In the genomic region with DNA sequence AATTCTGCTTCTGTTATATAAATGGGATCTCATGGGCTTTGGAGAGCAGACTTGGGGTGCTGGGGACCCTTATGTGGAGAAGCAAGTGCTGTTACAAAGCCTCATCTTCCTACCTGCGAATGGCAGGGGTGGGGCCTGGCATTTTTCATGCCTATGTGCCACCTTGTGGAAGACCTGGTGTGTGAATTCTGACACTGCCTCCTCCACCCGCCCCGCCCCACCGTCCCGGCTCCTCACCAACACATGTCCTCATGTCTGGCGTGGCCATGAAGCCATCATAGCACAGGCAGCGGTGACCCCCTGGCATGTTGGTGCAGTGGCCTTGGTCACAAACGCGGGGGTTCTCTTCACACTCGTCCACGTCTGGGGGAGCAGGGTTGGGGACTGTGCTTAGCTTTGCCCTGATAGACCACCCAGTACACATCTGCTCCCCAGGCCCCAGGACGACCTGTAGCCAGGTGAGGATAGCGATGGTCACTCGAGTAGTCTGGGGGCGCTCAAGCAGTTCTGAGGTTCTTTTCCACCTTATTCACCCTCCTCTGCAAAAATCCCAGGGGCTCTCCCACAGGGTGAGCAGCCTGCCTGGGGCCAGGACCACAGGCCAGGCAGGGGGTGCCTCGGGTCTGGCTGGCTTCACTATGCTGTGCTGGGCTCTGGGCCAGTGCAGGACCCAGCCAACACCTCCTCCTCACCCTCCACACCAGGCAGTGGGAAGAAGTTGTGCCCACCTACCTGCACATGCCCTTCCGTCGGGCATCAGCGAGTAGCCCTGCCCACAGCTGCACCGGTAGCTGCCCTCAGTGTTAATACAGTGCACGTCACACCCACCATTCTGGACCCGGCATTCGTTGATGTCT, we compare ENCODE assay signal across 30 cellular contexts. TPM values are rescaled to one million over a fixed set of nuclear protein-coding genes. Genes with fewer than 3 reads are reported as not detected.
DNase-seq lines count a peak whose midpoint lies in the region; ATAC-seq and TF ChIP-seq lines count a peak whose summit lies in the region.
"Had no signal": no experiment of that assay in that cellular context is flagged by ENCODE, and none has a peak within 500 bp of the region (broad histone marks: within the 10 kb centered on the region; RNA-seq: fewer than 3 reads in every experiment).

No MANE protein-coding gene starts in this region.

- no peaks in the 10 kb centered on the region for H3K4me1 ChIP-seq in OCI-LY7 (ENCODE audit: insufficient read depth, low read length, poor library complexity, severe bottlenecking)
- H3K4me1 ChIP-seq: body of pancreas, stomach, thyroid gland had no signal

- no peak overlapping the region for H3K27ac ChIP-seq in 22Rv1
- H3K27ac ChIP-seq in OCI-LY7 (ENCODE audit: low read depth, low read length, poor library complexity, severe bottlenecking): no peak overlapping the region
- H3K27ac ChIP-seq: body of pancreas, dorsolateral prefrontal cortex, stomach, thyroid gland, WERI-Rb-1 had no signal

- no peak overlapping the region for H3K4me3 ChIP-seq in H7 (ENCODE audit: insufficient read depth, low read depth, low read length)
- H3K4me3 ChIP-seq in OCI-LY7 (ENCODE audit: low read depth, low read length, poor library complexity, severe bottlenecking): no peak overlapping the region
- H3K4me3 ChIP-seq: body of pancreas, dorsolateral prefrontal cortex, stomach, thyroid gland had no signal

- intact Hi-C loops in OCI-LY7 (cut with micrococcal nuclease; ENCODE audit: unreplicated experiment): no loop called here

- no peak overlapping the region for H3K4me3 Mint-ChIP-seq in activated T-cell treated with anti-CD3 and anti-CD28 coated beads, Interleukin-2, amount 50 U/mL, for 4 hours
- H3K4me3 Mint-ChIP-seq: activated CD4-positive, alpha-beta T cell treated with anti-CD3 and anti-CD28 coated beads, Interleukin-2, amount 10 ng/mL, durations not matched to agents 7 days and 5 days; activated CD8-positive, alpha-beta memory T cell treated with anti-CD3 and anti-CD28 coated beads, Interleukin-2, amount 10 ng/mL, durations not matched to agents 7 days and 5 days; B cell; CD8-positive, alpha-beta memory T cell; immature natural killer cell had no signal

- H3K36me3 Mint-ChIP-seq in activated T-cell treated with anti-CD3 and anti-CD28 coated beads, Interleukin-2, amount 50 U/mL, for 4 hours (ENCODE audit: insufficient read depth): no peaks in the 10 kb centered on the region
- H3K36me3 Mint-ChIP-seq: activated CD8-positive, alpha-beta memory T cell treated with anti-CD3 and anti-CD28 coated beads, Interleukin-2, amount 10 ng/mL, durations not matched to agents 7 days and 5 days; CD8-positive, alpha-beta memory T cell; immature natural killer cell had no signal

- no peak overlapping the region for H2AFZ ChIP-seq in OCI-LY7 (ENCODE audit: low read length)

- H4K20me1 ChIP-seq in OCI-LY7 (ENCODE audit: insufficient read depth, low read length): no peaks in the 10 kb centered on the region

- H3K4me1 Mint-ChIP-seq in activated T-cell treated with anti-CD3 and anti-CD28 coated beads, Interleukin-2, amount 50 U/mL, for 4 hours (ENCODE audit: low read depth): no peaks in the 10 kb centered on the region
- H3K4me1 Mint-ChIP-seq: activated CD4-positive, alpha-beta T cell treated with anti-CD3 and anti-CD28 coated beads, Interleukin-2, amount 10 ng/mL, durations not matched to agents 7 days and 5 days; activated CD8-positive, alpha-beta memory T cell treated with anti-CD3 and anti-CD28 coated beads, Interleukin-2, amount 10 ng/mL, durations not matched to agents 7 days and 5 days; B cell; CD8-positive, alpha-beta memory T cell; immature natural killer cell had no signal

- no peaks in the 10 kb centered on the region for H3K79me2 ChIP-seq in OCI-LY7 (ENCODE audit: insufficient read depth, low read depth, low read length)

- H3K4me2 ChIP-seq in OCI-LY7 (ENCODE audit: low read length): no peak overlapping the region

- no peaks in the 10 kb centered on the region for H3K9me3 Mint-ChIP-seq in activated T-cell treated with anti-CD3 and anti-CD28 coated beads, Interleukin-2, amount 50 U/mL, for 4 hours
- H3K9me3 Mint-ChIP-seq: activated CD4-positive, alpha-beta T cell treated with anti-CD3 and anti-CD28 coated beads, Interleukin-2, amount 10 ng/mL, durations not matched to agents 7 days and 5 days; CD8-positive, alpha-beta memory T cell; immature natural killer cell had no signal

- H3K36me3 ChIP-seq in H7 (replicated peaks; ENCODE audit: control insufficient read depth, insufficient read depth, low read length) (peaks cover 15% of the 10 kb centered on the region), OCI-LY7 (ENCODE audit: insufficient read depth, low read length) (no peaks in the 10 kb centered on the region)
- H3K36me3 ChIP-seq: stomach, thyroid gland, WERI-Rb-1 had no signal

- CTCF ChIA-PET in OCI-LY7 (lab: Charles Lee; ENCODE audit: unreplicated experiment): no interaction called here

- no peaks in the 10 kb centered on the region for H3K9me2 ChIP-seq in OCI-LY7 (ENCODE audit: insufficient read depth, low read length)

- ATAC-seq in left lobe of liver (peak; percentile 90), GM21619 (IDR thresholded peaks at IDR 0.05; ENCODE audit: unreplicated experiment) (no peak)
- ATAC-seq in activated T-cell treated with anti-CD3 and anti-CD28 coated beads, Interleukin-2, amount 50 U/mL, for 4 hours: no peak
- ATAC-seq: activated CD8-positive, alpha-beta memory T cell treated with anti-CD3 and anti-CD28 coated beads, Interleukin-2, amount 10 ng/mL, durations not matched to agents 7 days and 5 days; body of pancreas had no signal

- H3K27me3 ChIP-seq in H7 (ENCODE audit: control insufficient read depth, insufficient read depth, low read length): no peaks in the 10 kb centered on the region
- H3K27me3 ChIP-seq: body of pancreas, dorsolateral prefrontal cortex, stomach, thyroid gland had no signal

- peaks cover 1% of the 10 kb centered on the region for H3K27me3 Mint-ChIP-seq in activated T-cell treated with anti-CD3 and anti-CD28 coated beads, Interleukin-2, amount 50 U/mL, for 4 hours (ENCODE audit: low read depth)
- H3K27me3 Mint-ChIP-seq: activated CD4-positive, alpha-beta T cell treated with anti-CD3 and anti-CD28 coated beads, Interleukin-2, amount 10 ng/mL, durations not matched to agents 7 days and 5 days; activated CD8-positive, alpha-beta memory T cell treated with anti-CD3 and anti-CD28 coated beads, Interleukin-2, amount 10 ng/mL, durations not matched to agents 7 days and 5 days had no signal

- peak; percentile 39 for TF ChIP-seq CTCF in 22Rv1 (IDR thresholded peaks at IDR 0.05)
- TF ChIP-seq CTCF in OCI-LY7 (conservative IDR thresholded peaks at IDR 0.05; ENCODE audit: low read length): peak; percentile 34; the same call in 1 of the 2 replicates

- POLR2A ChIA-PET in OCI-LY7 (lab: Charles Lee): no interaction called here

- H3K9me3 ChIP-seq in OCI-LY7 (ENCODE audit: low read length): no peaks in the 10 kb centered on the region
- H3K9me3 ChIP-seq: body of pancreas, stomach, thyroid gland had no signal

- BruUV-seq in OCI-LY7 (replicated peaks; lab: Mats Ljungman, UMichigan): no TSS peak

- DNase-seq in H7: peak; percentile 57
- DNase-seq in OCI-LY7 (ENCODE audit: low spot score): peak; percentile 17
- no peak for DNase-seq in left lobe of liver (ENCODE audit: low spot score)
- no peak for DNase-seq in pons (ENCODE audit: low spot score)
- no peak for DNase-seq in activated T-cell treated with anti-CD3 and anti-CD28 coated beads, Interleukin-2, amount 50 U/mL, for 4 hours
- DNase-seq in NCI-H524 treated with DMSO at 0.1 percent for 48 hours (lab: John Stamatoyannopoulos, UW): no peak
- DNase-seq: activated CD4-positive, alpha-beta T cell treated with anti-CD3 and anti-CD28 coated beads, Interleukin-2, amount 10 ng/mL, durations not matched to agents 7 days and 5 days; activated CD8-positive, alpha-beta memory T cell treated with anti-CD3 and anti-CD28 coated beads, Interleukin-2, amount 10 ng/mL, durations not matched to agents 7 days and 5 days; activated naive CD4-positive, alpha-beta T cell treated with Interleukin-2 at 50 U/mL for 16 hours; body of pancreas; CD8-positive, alpha-beta memory T cell; dorsolateral prefrontal cortex; hypothalamus; immature natural killer cell; IMR-90; mesenchymal stem cell; NCI-H2029 treated with DMSO at 0.1 percent for 48 hours; NCI-H2227 treated with DMSO at 0.1 percent for 48 hours; NCI-H748 treated with DMSO at 0.1 percent for 48 hours; nucleus accumbens; Right ventricle myocardium superior; stomach; thyroid gland; WERI-Rb-1 had no signal

RNA-seq across cellular contexts. Expression of a gene that starts 32.7 kb away (rescaled TPM):
- total RNA-seq in H7 (2014; rRNA removed; shearing (Covaris generic)): 13.7 and 15.9 TPM in 2 replicates
- total RNA-seq in OCI-LY7 (2014; rRNA removed; shearing (Covaris generic)): not detected in 2 replicates
- total RNA-seq in OCI-LY7 (2022) (not detected in 2 replicates), left lobe of liver (0.63 TPM)
- under 1 TPM in 1 of 3 donors, not detected in 2; 0.03 TPM for total RNA-seq in activated T-cell treated with anti-CD3 and anti-CD28 coated beads, Interleukin-2, amount 50 U/mL, for 4 hours
- total RNA-seq: activated CD4-positive, alpha-beta T cell treated with anti-CD3 and anti-CD28 coated beads, Interleukin-2, amount 10 ng/mL, durations not matched to agents 7 days and 5 days; B cell; CD8-positive, alpha-beta memory T cell; IMR-90; M059J; myocyte; Right ventricle myocardium superior; T-helper 2 cell treated with Interferon-gamma antibody and Interleukin-4, amounts not matched to agents 100 ng/mL and 5 ng/mL, for 36 hours had no signal

Comparison
In these comparisons a context has a peak if more than half of its experiments do, and no peak if none do; other contexts are left out.
1. DNase-seq: peak in H7 (single experiment) and OCI-LY7 (single experiment); none in left lobe of liver (single experiment), pons (single experiment), activated T-cell treated with anti-CD3 and anti-CD28 coated beads, Interleukin-2, amount 50 U/mL, for 4 hours (single experiment) and NCI-H524 treated with DMSO at 0.1 percent for 48 hours (single experiment).